In the genomic region with DNA sequence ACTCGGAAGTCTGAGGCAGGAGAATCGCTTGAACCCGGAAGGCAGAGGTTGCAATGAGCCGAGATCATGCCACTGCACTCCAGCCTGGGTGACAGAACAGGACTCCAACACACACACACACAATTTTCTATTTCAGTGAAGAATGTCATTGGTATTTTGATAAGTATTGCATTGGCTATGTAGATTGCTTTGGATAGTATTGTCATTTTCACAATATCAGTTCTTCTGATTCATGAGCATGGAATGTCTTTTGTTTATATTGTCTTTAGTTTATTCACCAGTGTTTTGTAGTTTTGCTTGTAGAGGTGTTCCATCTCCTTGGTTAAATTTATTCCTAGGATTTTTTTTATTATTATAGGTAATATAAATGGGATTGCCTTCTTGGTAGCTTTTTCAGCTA, we compare ENCODE assay signal across 2 cellular contexts.
TF ChIP-seq lines count a peak whose summit lies in the region.

No MANE protein-coding gene starts in this region.

TF ChIP-seq in GM23338, 12 proteins besides CTCF, POLR2A, EP300 and RAD21 (continued from another document):
- TF ChIP-seq POLR2AphosphoS5 (IDR thresholded peaks at IDR 0.05; ENCODE audit: low read depth) (no peak), NANOG (IDR thresholded peaks at IDR 0.05; ENCODE audit: borderline replicate concordance) (no peak), JUNB (IDR thresholded peaks at IDR 0.05; ENCODE audit: unreplicated experiment) (no peak), ZNF331 (CRISPR knock-in tag; IDR thresholded peaks at IDR 0.05; ENCODE audit: low read depth) (no peak), EZH2 (IDR thresholded peaks at IDR 0.05; ENCODE audit: low read depth, unreplicated experiment) (no peak), EZH2phosphoT487 (IDR thresholded peaks at IDR 0.05; ENCODE audit: unreplicated experiment) (no peak), CREB1 (CRISPR knock-in tag; IDR thresholded peaks at IDR 0.05; ENCODE audit: low read depth) (no peak), STAT1 (IDR thresholded peaks at IDR 0.05; ENCODE audit: unreplicated experiment) (no peak)
- TF ChIP-seq, protein P1, sequence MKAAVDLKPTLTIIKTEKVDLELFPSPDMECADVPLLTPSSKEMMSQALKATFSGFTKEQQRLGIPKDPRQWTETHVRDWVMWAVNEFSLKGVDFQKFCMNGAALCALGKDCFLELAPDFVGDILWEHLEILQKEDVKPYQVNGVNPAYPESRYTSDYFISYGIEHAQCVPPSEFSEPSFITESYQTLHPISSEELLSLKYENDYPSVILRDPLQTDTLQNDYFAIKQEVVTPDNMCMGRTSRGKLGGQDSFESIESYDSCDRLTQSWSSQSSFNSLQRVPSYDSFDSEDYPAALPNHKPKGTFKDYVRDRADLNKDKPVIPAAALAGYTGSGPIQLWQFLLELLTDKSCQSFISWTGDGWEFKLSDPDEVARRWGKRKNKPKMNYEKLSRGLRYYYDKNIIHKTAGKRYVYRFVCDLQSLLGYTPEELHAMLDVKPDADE (IDR thresholded peaks at IDR 0.05): no peak
- TF ChIP-seq, protein P2, sequence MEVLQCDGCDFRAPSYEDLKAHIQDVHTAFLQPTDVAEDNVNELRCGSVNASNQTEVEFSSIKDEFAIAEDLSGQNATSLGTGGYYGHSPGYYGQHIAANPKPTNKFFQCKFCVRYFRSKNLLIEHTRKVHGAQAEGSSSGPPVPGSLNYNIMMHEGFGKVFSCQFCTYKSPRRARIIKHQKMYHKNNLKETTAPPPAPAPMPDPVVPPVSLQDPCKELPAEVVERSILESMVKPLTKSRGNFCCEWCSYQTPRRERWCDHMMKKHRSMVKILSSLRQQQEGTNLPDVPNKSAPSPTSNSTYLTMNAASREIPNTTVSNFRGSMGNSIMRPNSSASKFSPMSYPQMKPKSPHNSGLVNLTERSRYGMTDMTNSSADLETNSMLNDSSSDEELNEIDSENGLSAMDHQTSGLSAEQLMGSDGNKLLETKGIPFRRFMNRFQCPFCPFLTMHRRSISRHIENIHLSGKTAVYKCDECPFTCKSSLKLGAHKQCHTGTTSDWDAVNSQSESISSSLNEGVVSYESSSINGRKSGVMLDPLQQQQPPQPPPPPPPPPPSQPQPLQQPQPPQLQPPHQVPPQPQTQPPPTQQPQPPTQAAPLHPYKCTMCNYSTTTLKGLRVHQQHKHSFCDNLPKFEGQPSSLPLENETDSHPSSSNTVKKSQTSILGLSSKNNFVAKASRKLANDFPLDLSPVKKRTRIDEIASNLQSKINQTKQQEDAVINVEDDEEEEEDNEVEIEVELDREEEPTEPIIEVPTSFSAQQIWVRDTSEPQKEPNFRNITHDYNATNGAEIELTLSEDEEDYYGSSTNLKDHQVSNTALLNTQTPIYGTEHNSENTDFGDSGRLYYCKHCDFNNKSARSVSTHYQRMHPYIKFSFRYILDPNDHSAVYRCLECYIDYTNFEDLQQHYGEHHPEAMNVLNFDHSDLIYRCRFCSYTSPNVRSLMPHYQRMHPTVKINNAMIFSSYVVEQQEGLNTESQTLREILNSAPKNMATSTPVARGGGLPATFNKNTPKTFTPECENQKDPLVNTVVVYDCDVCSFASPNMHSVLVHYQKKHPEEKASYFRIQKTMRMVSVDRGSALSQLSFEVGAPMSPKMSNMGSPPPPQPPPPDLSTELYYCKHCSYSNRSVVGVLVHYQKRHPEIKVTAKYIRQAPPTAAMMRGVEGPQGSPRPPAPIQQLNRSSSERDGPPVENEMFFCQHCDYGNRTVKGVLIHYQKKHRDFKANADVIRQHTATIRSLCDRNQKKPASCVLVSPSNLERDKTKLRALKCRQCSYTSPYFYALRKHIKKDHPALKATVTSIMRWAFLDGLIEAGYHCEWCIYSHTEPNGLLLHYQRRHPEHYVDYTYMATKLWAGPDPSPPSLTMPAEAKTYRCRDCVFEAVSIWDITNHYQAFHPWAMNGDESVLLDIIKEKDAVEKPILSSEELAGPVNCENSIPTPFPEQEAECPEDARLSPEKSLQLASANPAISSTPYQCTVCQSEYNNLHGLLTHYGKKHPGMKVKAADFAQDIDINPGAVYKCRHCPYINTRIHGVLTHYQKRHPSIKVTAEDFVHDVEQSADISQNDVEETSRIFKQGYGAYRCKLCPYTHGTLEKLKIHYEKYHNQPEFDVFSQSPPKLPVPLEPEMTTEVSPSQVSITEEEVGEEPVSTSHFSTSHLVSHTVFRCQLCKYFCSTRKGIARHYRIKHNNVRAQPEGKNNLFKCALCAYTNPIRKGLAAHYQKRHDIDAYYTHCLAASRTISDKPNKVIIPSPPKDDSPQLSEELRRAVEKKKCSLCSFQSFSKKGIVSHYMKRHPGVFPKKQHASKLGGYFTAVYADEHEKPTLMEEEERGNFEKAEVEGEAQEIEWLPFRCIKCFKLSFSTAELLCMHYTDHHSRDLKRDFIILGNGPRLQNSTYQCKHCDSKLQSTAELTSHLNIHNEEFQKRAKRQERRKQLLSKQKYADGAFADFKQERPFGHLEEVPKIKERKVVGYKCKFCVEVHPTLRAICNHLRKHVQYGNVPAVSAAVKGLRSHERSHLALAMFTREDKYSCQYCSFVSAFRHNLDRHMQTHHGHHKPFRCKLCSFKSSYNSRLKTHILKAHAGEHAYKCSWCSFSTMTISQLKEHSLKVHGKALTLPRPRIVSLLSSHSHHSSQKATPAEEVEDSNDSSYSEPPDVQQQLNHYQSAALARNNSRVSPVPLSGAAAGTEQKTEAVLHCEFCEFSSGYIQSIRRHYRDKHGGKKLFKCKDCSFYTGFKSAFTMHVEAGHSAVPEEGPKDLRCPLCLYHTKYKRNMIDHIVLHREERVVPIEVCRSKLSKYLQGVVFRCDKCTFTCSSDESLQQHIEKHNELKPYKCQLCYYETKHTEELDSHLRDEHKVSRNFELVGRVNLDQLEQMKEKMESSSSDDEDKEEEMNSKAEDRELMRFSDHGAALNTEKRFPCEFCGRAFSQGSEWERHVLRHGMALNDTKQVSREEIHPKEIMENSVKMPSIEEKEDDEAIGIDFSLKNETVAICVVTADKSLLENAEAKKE (CRISPR knock-in tag; IDR thresholded peaks at IDR 0.05): no peak

TF ChIP-seq in SK-N-SH treated with all-trans-retinoic acid at 6 μM for 48 hours, 23 proteins besides CTCF, POLR2A, EP300 and RAD21 (continued from another document):
- TF ChIP-seq ISL1 (CRISPR knock-in tag; IDR thresholded peaks at IDR 0.05) (no peak), ZNF565 (CRISPR knock-in tag; conservative IDR thresholded peaks at IDR 0.05; ENCODE audit: low read depth) (no peak), CSDC2 (CRISPR knock-in tag; IDR thresholded peaks at IDR 0.05) (no peak), ZNF70 (CRISPR knock-in tag; IDR thresholded peaks at IDR 0.05) (no peak), TCF4 (CRISPR knock-in tag; IDR thresholded peaks at IDR 0.05; ENCODE audit: borderline replicate concordance) (no peak), ZNF8 (CRISPR knock-in tag; IDR thresholded peaks at IDR 0.05) (no peak), RARB (CRISPR knock-in tag; IDR thresholded peaks at IDR 0.05) (no peak), SNAI2 (CRISPR knock-in tag; IDR thresholded peaks at IDR 0.05) (no peak)
- TF ChIP-seq, protein P3, sequence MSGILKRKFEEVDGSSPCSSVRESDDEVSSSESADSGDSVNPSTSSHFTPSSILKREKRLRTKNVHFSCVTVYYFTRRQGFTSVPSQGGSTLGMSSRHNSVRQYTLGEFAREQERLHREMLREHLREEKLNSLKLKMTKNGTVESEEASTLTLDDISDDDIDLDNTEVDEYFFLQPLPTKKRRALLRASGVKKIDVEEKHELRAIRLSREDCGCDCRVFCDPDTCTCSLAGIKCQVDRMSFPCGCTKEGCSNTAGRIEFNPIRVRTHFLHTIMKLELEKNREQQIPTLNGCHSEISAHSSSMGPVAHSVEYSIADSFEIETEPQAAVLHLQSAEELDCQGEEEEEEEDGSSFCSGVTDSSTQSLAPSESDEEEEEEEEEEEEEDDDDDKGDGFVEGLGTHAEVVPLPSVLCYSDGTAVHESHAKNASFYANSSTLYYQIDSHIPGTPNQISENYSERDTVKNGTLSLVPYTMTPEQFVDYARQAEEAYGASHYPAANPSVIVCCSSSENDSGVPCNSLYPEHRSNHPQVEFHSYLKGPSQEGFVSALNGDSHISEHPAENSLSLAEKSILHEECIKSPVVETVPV (CRISPR knock-in tag; IDR thresholded peaks at IDR 0.05): no peak
